In the genomic region with DNA sequence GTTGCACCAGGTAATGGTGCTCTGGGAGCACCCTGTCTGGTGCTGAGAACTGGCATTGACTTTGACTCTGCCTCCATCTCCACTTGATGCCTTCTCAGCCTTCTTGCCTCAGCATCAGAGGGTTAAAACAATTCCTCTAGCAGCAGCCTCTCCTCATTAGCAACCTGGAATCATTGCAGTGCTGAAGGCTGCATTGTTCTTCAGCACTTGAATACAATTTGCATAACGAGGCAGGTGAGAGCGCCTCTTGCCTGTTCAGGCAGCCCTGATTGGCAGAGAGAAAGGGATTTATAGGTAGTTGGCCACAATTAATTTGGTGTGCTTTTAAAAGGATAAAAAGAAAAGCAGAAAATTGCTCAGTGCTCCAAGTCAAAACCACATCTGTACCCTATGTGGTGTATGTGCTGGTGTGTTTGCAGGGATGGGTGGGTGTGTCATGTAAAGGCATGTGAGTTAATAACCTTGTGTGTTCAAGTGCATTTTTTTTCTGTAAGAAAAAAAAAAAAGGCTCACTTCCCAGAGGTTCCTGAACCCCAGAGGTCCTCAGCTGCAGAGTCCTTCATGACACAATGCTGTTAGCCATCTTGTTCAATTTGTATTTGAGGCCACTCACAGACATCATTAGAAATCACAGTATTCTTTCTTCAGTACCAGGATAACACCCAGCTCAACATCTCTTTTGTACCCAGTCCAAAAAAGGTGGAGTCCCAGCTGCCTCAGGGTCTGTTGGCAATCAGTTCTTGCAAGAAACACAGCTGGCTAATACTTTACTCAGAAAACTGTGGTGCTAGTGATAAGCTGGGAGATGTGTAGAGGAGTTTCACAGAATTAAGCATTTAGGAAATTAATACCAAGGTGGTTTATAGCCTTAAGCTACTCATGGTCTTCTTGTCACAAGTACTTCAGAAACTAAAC, we compare ENCODE assay signal across 27 cellular contexts.
DNase-seq lines count a peak whose midpoint lies in the region; TF ChIP-seq lines count a peak whose summit lies in the region.
"Had no signal": no experiment of that assay in that cellular context is flagged by ENCODE, and none has a peak within 500 bp of the region (broad histone marks: within the 10 kb centered on the region; RNA-seq: fewer than 3 reads in every experiment).

No MANE protein-coding gene starts in this region.

- H2AFZ ChIP-seq in mammary epithelial cell (ENCODE audit: low read depth, low read length) = no peak overlapping the region

- DNase-seq in NCI-H1694 (lab: John Stamatoyannopoulos, UW) (peak; percentile 67), mammary epithelial cell (peak; percentile 51), nephron progenitor cell (no peak), NOMO-1 (lab: John Stamatoyannopoulos, UW; ENCODE audit: unreplicated experiment in 2 of 2) (no peak), Kasumi-1 (lab: John Stamatoyannopoulos, UW) (no peak), mucosa of gallbladder (ENCODE audit: low spot score) (no peak), GM13976 (ENCODE audit: low spot score) (no peak)
- DNase-seq: activated CD8-positive, alpha-beta memory T cell treated with anti-CD3 and anti-CD28 coated beads, Interleukin-2, amount 50 U/mL, for 4 hours; activated naive CD8-positive, alpha-beta T cell treated with anti-CD3 and anti-CD28 coated beads, Interleukin-2, amount 10 ng/mL, durations not matched to agents 7 days and 5 days; CD4-positive, CD25-positive, alpha-beta regulatory T cell; DMS153; effector CD8-positive, alpha-beta T cell; hippocampal formation; naive B cell; NCI-H1417 treated with DMSO at 0.1 percent for 48 hours; NCI-H2171 treated with DMSO at 0.1 percent for 48 hours; ovary; sigmoid colon; stimulated activated CD4-positive, alpha-beta T cell treated with anti-CD3 and anti-CD28 coated beads, Interleukin-15, amount 100 ng/mL, for 24 hours; stomach; T-helper 2 cell; transverse colon had no signal

- CTCF ChIA-PET in mammary epithelial cell (lab: Charles Lee; ENCODE audit: low non-redundant PET) = interaction anchor here (0.6 kb wide), 1 partner anchor 61 kb away, joined by 5 read pairs; no protein-coding TSS in a partner anchor

- dilution Hi-C loops in mammary epithelial cell (cut with HindIII; ENCODE audit: low sequenced_read_pairs) = no loop called here

- no TSS peak for BruUV-seq in mammary epithelial cell (replicated peaks; lab: Mats Ljungman, UMichigan)

- H3K4me2 ChIP-seq in mammary epithelial cell (ENCODE audit: insufficient read depth, low read depth, low read length) = no peak overlapping the region

- H3K4me3 ChIP-seq in HUES48 (ENCODE audit: low read depth, low read length) (no peak overlapping the region), mammary epithelial cell (replicated peaks in 1 of 3; ENCODE audit: insufficient read depth in 1 of 3, low read depth in 2 of 3, low read length in 3 of 3) (no peak overlapping the region)
- H3K4me3 ChIP-seq: esophagus muscularis mucosa, lung, ovary, sigmoid colon, SK-N-MC, stomach, transverse colon had no signal

- no peaks in the 10 kb centered on the region for H3K79me2 ChIP-seq in mammary epithelial cell (ENCODE audit: insufficient read depth, low read length)

- peaks cover 15% of the 10 kb centered on the region for H3K9me3 Mint-ChIP-seq in nephron progenitor cell
- H3K9me3 Mint-ChIP-seq: activated naive CD8-positive, alpha-beta T cell treated with anti-CD3 and anti-CD28 coated beads, Interleukin-2, amount 10 ng/mL, durations not matched to agents 7 days and 5 days; activated T-helper 17 cell treated with anti-CD3 and anti-CD28 coated beads, Interleukin-2, amount 50 U/mL, for 72 hours had no signal

- in situ Hi-C loops in mammary epithelial cell (cut with MboI; ENCODE audit: low sequenced_read_pairs in 2 of 2) = no loop called here
- in situ Hi-C loops in GM13976 (cut with MboI; ENCODE audit: low sequenced_read_pairs, unreplicated experiment) = no loop called here

- no peaks in the 10 kb centered on the region for H3K36me3 Mint-ChIP-seq in nephron progenitor cell (ENCODE audit: low read depth)
- H3K36me3 Mint-ChIP-seq: CD4-positive, CD25-positive, alpha-beta regulatory T cell; naive B cell had no signal

- WGBS in mammary epithelial cell (ENCODE audit: low coverage, missing lambda C conversion rate) = 100% methylated on average over 2 of the region's 2 CpGs

- peak overlapping the region; percentile 50 for H3K27ac Mint-ChIP-seq in nephron progenitor cell
- H3K27ac Mint-ChIP-seq: activated naive CD8-positive, alpha-beta T cell treated with anti-CD3 and anti-CD28 coated beads, Interleukin-2, amount 10 ng/mL, durations not matched to agents 7 days and 5 days; activated T-helper 17 cell treated with anti-CD3 and anti-CD28 coated beads, Interleukin-2, amount 50 U/mL, for 72 hours; CD4-positive, CD25-positive, alpha-beta regulatory T cell; naive B cell had no signal

- H3K9ac ChIP-seq in HUES48 (ENCODE audit: low read depth, low read length) (no peak overlapping the region), mammary epithelial cell (ENCODE audit: insufficient read depth, low read length) (no peak overlapping the region)

- no peaks in the 10 kb centered on the region for H3K36me3 ChIP-seq in HUES48 (ENCODE audit: control insufficient read depth, insufficient read depth, low read length)
- no peaks in the 10 kb centered on the region for H3K36me3 ChIP-seq in mammary epithelial cell (ENCODE audit: insufficient read depth, low read length)
- H3K36me3 ChIP-seq: esophagus muscularis mucosa, ovary, sigmoid colon, stomach, transverse colon had no signal

- intact Hi-C loops in mammary epithelial cell (cut with micrococcal nuclease) = no loop called here

- H4K20me1 ChIP-seq in mammary epithelial cell (ENCODE audit: insufficient read depth, low read length) = no peaks in the 10 kb centered on the region

- H3K27ac ChIP-seq in HUES48 (ENCODE audit: low read depth, low read length) (peak overlapping the region; percentile 44), mammary epithelial cell (ENCODE audit: insufficient read depth, low read depth, low read length) (no peak overlapping the region)
- H3K27ac ChIP-seq: esophagus muscularis mucosa, ovary, sigmoid colon, SK-N-MC, stomach, transverse colon had no signal

- H3K27me3 ChIP-seq in HUES48 (ENCODE audit: control insufficient read depth, insufficient read depth, low read length) (no peaks in the 10 kb centered on the region), mammary epithelial cell (ENCODE audit: insufficient read depth, low read length) (no peaks in the 10 kb centered on the region)
- H3K27me3 ChIP-seq: esophagus muscularis mucosa, ovary, sigmoid colon, stomach, transverse colon had no signal

- no peak for TF ChIP-seq CTCF in mammary epithelial cell (conservative IDR thresholded peaks at IDR 0.05 in 1 of 2, IDR thresholded peaks at IDR 0.05 in 1 of 2; ENCODE audit: extremely low read depth in 1 of 2, insufficient read depth in 1 of 2, low read depth in 1 of 2, low read length in 2 of 2)
- no peak for TF ChIP-seq CTCF in nephron progenitor cell (IDR thresholded peaks at IDR 0.05)
- TF ChIP-seq CTCF in GM13976 (IDR thresholded peaks at IDR 0.05; ENCODE audit: borderline replicate concordance, control extremely low read depth, extremely low read depth, insufficient read depth, missing control alignments) = no peak

- peaks cover 7% of the 10 kb centered on the region for H3K4me1 Mint-ChIP-seq in nephron progenitor cell
- H3K4me1 Mint-ChIP-seq: activated T-helper 17 cell treated with anti-CD3 and anti-CD28 coated beads, Interleukin-2, amount 50 U/mL, for 72 hours; CD4-positive, CD25-positive, alpha-beta regulatory T cell had no signal

- H3K4me1 ChIP-seq in HUES48 (ENCODE audit: control insufficient read depth, insufficient read depth, low read length) (peaks cover 28% of the 10 kb centered on the region), mammary epithelial cell (ENCODE audit: insufficient read depth, low read length) (peaks cover 21% of the 10 kb centered on the region)
- H3K4me1 ChIP-seq: esophagus muscularis mucosa, sigmoid colon, stomach, transverse colon had no signal

- H3K27me3 Mint-ChIP-seq in nephron progenitor cell (ENCODE audit: low read depth, poor library complexity) = peaks cover 13% of the 10 kb centered on the region
- H3K27me3 Mint-ChIP-seq: activated T-helper 17 cell treated with anti-CD3 and anti-CD28 coated beads, Interleukin-2, amount 50 U/mL, for 72 hours; CD4-positive, CD25-positive, alpha-beta regulatory T cell had no signal

- H3K9me3 ChIP-seq in HUES48 (ENCODE audit: control insufficient read depth, insufficient read depth, low read length) = no peaks in the 10 kb centered on the region
- H3K9me3 ChIP-seq in mammary epithelial cell (replicated peaks; ENCODE audit: insufficient read depth, low read length) = no peaks in the 10 kb centered on the region
- H3K9me3 ChIP-seq: esophagus muscularis mucosa, ovary, sigmoid colon, stomach, transverse colon had no signal

- no peak overlapping the region for H3K4me3 Mint-ChIP-seq in nephron progenitor cell
- H3K4me3 Mint-ChIP-seq: activated naive CD8-positive, alpha-beta T cell treated with anti-CD3 and anti-CD28 coated beads, Interleukin-2, amount 10 ng/mL, durations not matched to agents 7 days and 5 days; activated T-helper 17 cell treated with anti-CD3 and anti-CD28 coated beads, Interleukin-2, amount 50 U/mL, for 72 hours; CD4-positive, CD25-positive, alpha-beta regulatory T cell; naive B cell had no signal

Comparison
In these comparisons a context has a peak if more than half of its experiments do, and no peak if none do; other contexts are left out.
1. DNase-seq: peak in NCI-H1694 (single experiment) and mammary epithelial cell (single experiment); none in nephron progenitor cell (single experiment), NOMO-1 (0 of 2), Kasumi-1 (0 of 2), mucosa of gallbladder (single experiment) and GM13976 (single experiment).